In the genomic region with DNA sequence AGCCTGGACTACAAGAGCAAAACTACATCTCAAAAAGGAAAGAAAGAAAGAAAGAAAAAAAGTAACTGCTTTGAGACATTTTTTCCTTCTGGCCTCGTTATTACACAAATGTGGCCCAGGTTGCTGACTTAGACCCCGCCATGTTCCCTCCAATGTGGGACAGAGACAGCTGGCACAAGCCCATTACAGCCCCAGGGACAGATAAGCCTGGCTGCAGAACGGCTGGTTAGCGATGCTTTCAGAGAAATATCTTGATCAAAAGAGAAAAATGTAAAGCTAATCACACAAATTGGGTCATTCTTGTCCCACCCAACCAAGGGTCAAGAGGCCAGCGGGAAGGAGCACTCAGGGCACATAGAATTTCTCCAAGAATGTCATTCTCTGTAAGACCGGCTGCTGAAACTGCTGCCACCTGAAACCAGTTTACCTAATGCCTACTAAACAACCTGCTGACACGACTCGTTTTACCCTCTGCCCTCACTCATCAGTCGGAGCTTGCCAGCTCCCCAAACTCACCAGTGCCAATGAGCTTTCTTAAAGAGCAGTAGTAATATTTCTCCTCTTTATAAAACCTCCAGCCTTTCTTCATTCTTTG, we compare ENCODE assay signal across 27 cellular contexts.
DNase-seq lines count a peak whose midpoint lies in the region; ATAC-seq and TF ChIP-seq lines count a peak whose summit lies in the region.
"Had no signal": no experiment of that assay in that cellular context is flagged by ENCODE, and none has a peak within 500 bp of the region (broad histone marks: within the 10 kb centered on the region; RNA-seq: fewer than 3 reads in every experiment).

No MANE protein-coding gene starts in this region.

- CTCF ChIA-PET in Caco-2 (lab: Charles Lee) = interaction anchor here (0.6 to 2.0 kb wide), 11 partner anchors 27 to 320 kb away, joined by 3 to 33 read pairs (median 4); no protein-coding TSS in a partner anchor

- H3K27me3 Mint-ChIP-seq in Caco-2 (ENCODE audit: insufficient read depth, unreplicated experiment) = no peaks in the 10 kb centered on the region

- H2BK15ac ChIP-seq in neuronal stem cell (ENCODE audit: low read length) = no peak overlapping the region

- H3K4ac ChIP-seq in neuronal stem cell (ENCODE audit: low read length) = no peak overlapping the region

- H3K79me2 ChIP-seq in hepatocyte = no peaks in the 10 kb centered on the region

- no peak overlapping the region for H3K14ac ChIP-seq in neuronal stem cell (ENCODE audit: low read length)

- peak overlapping the region; percentile 70 for H3K4me3 Mint-ChIP-seq in Caco-2 (ENCODE audit: unreplicated experiment)
- H3K4me3 Mint-ChIP-seq: activated T-helper 1 cell treated with anti-CD3 and anti-CD28 coated beads, Interleukin-12 subunit alpha, Interleukin-12 subunit beta, Interleukin-2, Interleukin-4 antibody, amounts not matched to agents 30 ng/mL and 10 ng/mL and 1 ng/mL, durations not matched to agents 14 hours and 24 hours and 36 hours; CD4-positive, CD25-positive, alpha-beta regulatory T cell; stimulated activated naive B cell treated with anti-CD40 and anti-IgM and Interleukin-4, amounts not matched to agents 10 μg/mL and 1 μg/mL and 100 μg/mL, for 72 hours; T-helper 17 cell had no signal

- peaks cover 31% of the 10 kb centered on the region for H3K36me3 Mint-ChIP-seq in Caco-2 (ENCODE audit: insufficient read depth, unreplicated experiment)
- H3K36me3 Mint-ChIP-seq: activated naive CD8-positive, alpha-beta T cell; CD4-positive, CD25-positive, alpha-beta regulatory T cell; naive thymus-derived CD8-positive, alpha-beta T cell had no signal

- H3K4me1 ChIP-seq in Caco-2 (peaks cover 34% of the 10 kb centered on the region), NT2/D1 (ENCODE audit: insufficient read depth, insufficient read length) (peaks cover 5% of the 10 kb centered on the region), hepatocyte (ENCODE audit: insufficient read depth) (peaks cover 22% of the 10 kb centered on the region), neuronal stem cell (ENCODE audit: control insufficient read depth in 2 of 2, insufficient read depth in 1 of 2, low read depth in 1 of 2, low read length in 2 of 2) (peaks cover 4 to 18% of the 10 kb centered on the region in 2 donors), foreskin keratinocyte (no peaks in the 10 kb centered on the region)
- H3K4me1 ChIP-seq: prostate gland, SJSA1, testis had no signal

- H3K9ac ChIP-seq in NT2/D1 (ENCODE audit: insufficient read length, low read depth) = peak overlapping the region; percentile 42
- no peak overlapping the region for H3K9ac ChIP-seq in neuronal stem cell (ENCODE audit: low read depth, low read length, poor library complexity)

- H4K91ac ChIP-seq in neuronal stem cell (ENCODE audit: low read depth, low read length, poor library complexity) = no peak overlapping the region

- H3K9me3 ChIP-seq in Caco-2 (no peaks in the 10 kb centered on the region), NT2/D1 (ENCODE audit: insufficient read depth, low read length) (no peaks in the 10 kb centered on the region), hepatocyte (ENCODE audit: low read depth) (no peaks in the 10 kb centered on the region), neuronal stem cell (replicated peaks in 1 of 2; ENCODE audit: control insufficient read depth in 2 of 2, insufficient read depth in 1 of 2, low read depth in 1 of 2, low read length in 2 of 2) (peaks cover 0 to 7% of the 10 kb centered on the region in 2 donors)
- H3K9me3 ChIP-seq: gastroesophageal sphincter, prostate gland, SJSA1, testis had no signal

- intact Hi-C loops in Caco-2 (cut with micrococcal nuclease; ENCODE audit: unreplicated experiment) = loop anchor here (2.0 to 5.0 kb wide), 5 partner anchors 44 to 112 kb away; no protein-coding TSS in a partner anchor

- H3K9me2 ChIP-seq in hepatocyte (replicated peaks; ENCODE audit: insufficient read depth) = no peaks in the 10 kb centered on the region

- H2AFZ ChIP-seq in hepatocyte = peak overlapping the region; percentile 33
- no peak overlapping the region for H2AFZ ChIP-seq in neuronal stem cell (ENCODE audit: low read length)

- peaks cover 18% of the 10 kb centered on the region for H3K9me3 Mint-ChIP-seq in Caco-2 (ENCODE audit: unreplicated experiment)
- H3K9me3 Mint-ChIP-seq: activated T-helper 1 cell treated with anti-CD3 and anti-CD28 coated beads, Interleukin-12 subunit alpha, Interleukin-12 subunit beta, Interleukin-2, Interleukin-4 antibody, amounts not matched to agents 30 ng/mL and 10 ng/mL and 1 ng/mL, durations not matched to agents 14 hours and 24 hours and 36 hours; naive thymus-derived CD8-positive, alpha-beta T cell; stimulated activated naive B cell treated with anti-CD40 and anti-IgM and Interleukin-4, amounts not matched to agents 10 μg/mL and 1 μg/mL and 100 μg/mL, for 72 hours had no signal

- 67% methylated on average over 9 of the region's 9 CpGs for whole genome bisulfite sequencing in hepatocyte (ENCODE audit: low lambda C conversion rate, missing lambda C conversion rate)
- WGBS in neuronal stem cell (ENCODE audit: extremely low coverage in 2 of 2, insufficient read length in 2 of 2, insufficient replicate concordance in 1 of 2), 2 donors = no CpG with 5 or more reads among the region's 9 CpGs

- no peak overlapping the region for H3K23ac ChIP-seq in neuronal stem cell (ENCODE audit: low read depth, low read length, poor library complexity)

- H4K8ac ChIP-seq in neuronal stem cell (ENCODE audit: low read depth, low read length) = no peak overlapping the region

- H3K27ac Mint-ChIP-seq in Caco-2 (ENCODE audit: unreplicated experiment) = peak overlapping the region; percentile 100
- H3K27ac Mint-ChIP-seq: activated naive CD8-positive, alpha-beta T cell; activated T-helper 1 cell treated with anti-CD3 and anti-CD28 coated beads, Interleukin-12 subunit alpha, Interleukin-12 subunit beta, Interleukin-2, Interleukin-4 antibody, amounts not matched to agents 30 ng/mL and 10 ng/mL and 1 ng/mL, durations not matched to agents 14 hours and 24 hours and 36 hours; CD4-positive, CD25-positive, alpha-beta regulatory T cell; naive thymus-derived CD8-positive, alpha-beta T cell; stimulated activated naive B cell treated with anti-CD40 and anti-IgM and Interleukin-4, amounts not matched to agents 10 μg/mL and 1 μg/mL and 100 μg/mL, for 72 hours; T-helper 17 cell had no signal

- H2BK120ac ChIP-seq in neuronal stem cell (ENCODE audit: low read depth, low read length) = no peak overlapping the region

- H2AK5ac ChIP-seq in neuronal stem cell (ENCODE audit: low read depth, low read length) = peak overlapping the region; percentile 50

- ATAC-seq in foreskin keratinocyte = no peak
- no peak for ATAC-seq in HG03196 (IDR thresholded peaks at IDR 0.05; ENCODE audit: unreplicated experiment)
- ATAC-seq: naive thymus-derived CD8-positive, alpha-beta T cell; PC-3; stimulated activated naive B cell treated with anti-CD40 and anti-IgM and Interleukin-4, amounts not matched to agents 10 μg/mL and 1 μg/mL and 100 μg/mL, for 72 hours; T-helper 17 cell had no signal

- no peaks in the 10 kb centered on the region for H4K20me1 ChIP-seq in hepatocyte (ENCODE audit: insufficient read depth, poor library complexity, severe bottlenecking)

- H3K27me3 ChIP-seq in Caco-2 (replicated peaks; ENCODE audit: control insufficient read depth, insufficient read depth, low read length) = no peaks in the 10 kb centered on the region
- peaks cover 6% of the 10 kb centered on the region for H3K27me3 ChIP-seq in NT2/D1 (ENCODE audit: insufficient read depth, insufficient read length)
- no peaks in the 10 kb centered on the region for H3K27me3 ChIP-seq in hepatocyte
- H3K27me3 ChIP-seq in neuronal stem cell (ENCODE audit: control insufficient read depth in 3 of 3, insufficient read depth in 3 of 3, low read depth in 1 of 3, low read length in 3 of 3) = peaks cover 2 to 58% (median 13%) of the 10 kb centered on the region in 3 experiments
- H3K27me3 ChIP-seq in foreskin keratinocyte = peaks cover 53% of the 10 kb centered on the region
- H3K27me3 ChIP-seq: SJSA1, testis had no signal

- POLR2A ChIA-PET in Caco-2 (lab: Charles Lee) = interaction anchor here (1.0 kb wide), 1 partner anchor 148 kb away, joined by 3 read pairs; a partner anchor contains a TSS

- DNase-seq in Caco-2 = peak; percentile 30 to 60
- DNase-seq in NT2/D1 (ENCODE audit: low read depth, low spot score) = no peak
- DNase-seq in hepatocyte (ENCODE audit: low spot score) = no peak
- no peak for DNase-seq in neuronal stem cell (ENCODE audit: low spot score)
- no peak for DNase-seq in foreskin keratinocyte
- DNase-seq in middle frontal gyrus (ENCODE audit: extremely low spot score, low spot score) = no peak
- no peak for DNase-seq in SHP77 treated with DMSO at 0.1 percent for 48 hours (lab: John Stamatoyannopoulos, UW)
- DNase-seq: activated CD4-positive, alpha-beta T cell treated with anti-CD3 and anti-CD28 coated beads, Interleukin-2, amount 50 U/mL, for 1 hour; CD4-positive, CD25-positive, alpha-beta regulatory T cell; DMS153; effector CD4-positive, alpha-beta T cell; mesenchymal stem cell; MV-4-11; naive thymus-derived CD8-positive, alpha-beta T cell; NCI-H1694 treated with DMSO at 0.1 percent for 48 hours; NCI-H748 treated with DMSO at 0.1 percent for 48 hours; PC-3; stimulated activated naive B cell treated with anti-CD40 and anti-IgM and Interleukin-4, amounts not matched to agents 10 μg/mL and 1 μg/mL and 100 μg/mL, for 72 hours; T-helper 17 cell; testis had no signal

- TF ChIP-seq CTCF in Caco-2 (IDR thresholded peaks at IDR 0.05; ENCODE audit: insufficient read depth in 1 of 2, low read depth in 1 of 2, low read length in 1 of 2, severe bottlenecking in 1 of 2, unreplicated experiment in 1 of 2) (no peak), hepatocyte (IDR thresholded peaks at IDR 0.05; ENCODE audit: poor library complexity) (no peak), foreskin keratinocyte (conservative IDR thresholded peaks at IDR 0.05) (no peak)

- H3K36me3 ChIP-seq in Caco-2 (ENCODE audit: control insufficient read depth, insufficient read depth, low read length) = no peaks in the 10 kb centered on the region
- H3K36me3 ChIP-seq in NT2/D1 (ENCODE audit: insufficient read depth, insufficient read length, low read length) = no peaks in the 10 kb centered on the region
- H3K36me3 ChIP-seq in hepatocyte (replicated peaks; ENCODE audit: insufficient read depth, low read depth) = no peaks in the 10 kb centered on the region
- no peaks in the 10 kb centered on the region for H3K36me3 ChIP-seq in neuronal stem cell (replicated peaks in 1 of 2; ENCODE audit: control insufficient read depth in 2 of 2, insufficient read depth in 2 of 2, low read length in 2 of 2)
- H3K36me3 ChIP-seq: gastroesophageal sphincter, prostate gland, SJSA1 had no signal

- no peak overlapping the region for H2BK5ac ChIP-seq in neuronal stem cell (ENCODE audit: low read length)

- no peaks in the 10 kb centered on the region for H3K79me1 ChIP-seq in neuronal stem cell (ENCODE audit: low read depth, low read length)

- TSS peak; percentile 91 for BruUV-seq in Caco-2 (replicated peaks; lab: Mats Ljungman, UMichigan)

- H3K4me1 Mint-ChIP-seq in Caco-2 (ENCODE audit: low read depth, unreplicated experiment) = peaks cover 22% of the 10 kb centered on the region

- no peak overlapping the region for H2BK12ac ChIP-seq in neuronal stem cell (ENCODE audit: low read length)

- peak overlapping the region; percentile 67 for H3K18ac ChIP-seq in neuronal stem cell (ENCODE audit: low read length)

- H3K27ac ChIP-seq in hepatocyte = peak overlapping the region; percentile 88
- peak overlapping the region; percentile 54 for H3K27ac ChIP-seq in neuronal stem cell (replicated peaks; ENCODE audit: low read length)
- H3K27ac ChIP-seq in foreskin keratinocyte = no peak overlapping the region
- H3K27ac ChIP-seq: prostate gland, SJSA1, testis had no signal

- H3K4me3 ChIP-seq in Caco-2 (ENCODE audit: low read depth, low read length) = no peak overlapping the region
- H3K4me3 ChIP-seq in NT2/D1 (ENCODE audit: insufficient read length, low read depth) = no peak overlapping the region
- no peak overlapping the region for H3K4me3 ChIP-seq in hepatocyte
- H3K4me3 ChIP-seq in neuronal stem cell (ENCODE audit: low read length in 2 of 2) = no peak overlapping the region
- H3K4me3 ChIP-seq: gastroesophageal sphincter, prostate gland, SJSA1, smooth muscle cell, testis had no signal

- peak overlapping the region; percentile 62 for H3K4me2 ChIP-seq in hepatocyte
- H3K4me2 ChIP-seq in neuronal stem cell (ENCODE audit: insufficient read depth, low read length, poor library complexity, severe bottlenecking) = peak overlapping the region; percentile 15
- H3K4me2 ChIP-seq: smooth muscle cell had no signal

Comparison
In these comparisons a context has a peak if more than half of its experiments do, and no peak if none do; other contexts are left out.
1. DNase-seq: peak in Caco-2 (2 of 2); none in NT2/D1 (single experiment), hepatocyte (single experiment), neuronal stem cell (single experiment), foreskin keratinocyte (0 of 2), middle frontal gyrus (single experiment) and SHP77 treated with DMSO at 0.1 percent for 48 hours (single experiment).